1 cellular context compared by ENCODE assay signal in the genomic region with DNA sequence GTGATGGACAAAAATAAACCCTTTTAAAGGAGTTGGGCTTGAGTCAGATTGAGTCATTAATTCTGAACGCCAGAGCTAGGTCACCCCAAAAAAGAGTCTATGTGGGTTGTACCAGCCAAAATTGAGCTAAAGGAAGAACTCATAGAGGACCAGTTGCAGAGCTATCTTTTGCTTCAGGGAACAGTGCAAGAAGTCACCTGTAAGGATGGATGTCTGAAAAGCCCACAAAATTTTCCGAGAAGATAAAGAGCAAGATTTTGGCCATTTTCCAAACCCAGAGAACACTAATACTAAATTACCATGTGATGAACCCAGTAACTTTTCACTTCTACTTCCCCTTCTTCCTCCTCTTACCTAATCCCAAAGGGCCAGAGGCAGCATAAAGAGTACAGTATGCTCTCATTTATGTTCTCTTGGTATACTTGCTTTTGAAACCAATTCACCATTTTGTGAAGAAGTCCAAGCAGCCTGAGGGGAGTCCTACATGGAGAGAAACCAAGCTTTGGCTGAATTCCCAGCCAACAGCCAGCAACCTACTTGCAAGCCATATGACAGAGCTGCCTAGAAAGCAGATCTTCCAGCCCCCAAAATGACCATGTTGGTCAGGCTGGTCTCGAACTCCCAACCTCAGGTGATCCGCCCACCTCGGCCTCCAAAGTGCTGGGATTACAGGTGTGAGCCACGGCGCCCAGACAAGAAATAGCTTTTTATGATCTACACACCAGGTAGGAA.
TF ChIP-seq lines count a peak whose summit lies in the region.

No MANE protein-coding gene starts in this region.

TF ChIP-seq in GM12878, 131 proteins besides CTCF, POLR2A, EP300 and RAD21 (continued from another document and continues in another):
- TF ChIP-seq FOXM1 (IDR thresholded peaks at IDR 0.05; ENCODE audit: low read depth, low read length) (no peak), EZH2 (IDR thresholded peaks at IDR 0.05; ENCODE audit: borderline replicate concordance, control insufficient read depth, low read depth, low read length) (no peak), POLR2AphosphoS2 (IDR thresholded peaks at IDR 0.05; ENCODE audit: low read depth, low read length) (no peak), BACH1 (IDR thresholded peaks at IDR 0.05; ENCODE audit: borderline replicate concordance) (peak; percentile 47; the same call in 1 of the 2 replicates), MTA3 (IDR thresholded peaks at IDR 0.05; ENCODE audit: borderline replicate concordance, low read length) (no peak), GABPA (IDR thresholded peaks at IDR 0.05; ENCODE audit: low read depth) (no peak), WRNIP1 (IDR thresholded peaks at IDR 0.05; ENCODE audit: borderline replicate concordance, low read depth, low read length) (no peak), ZNF274 (IDR thresholded peaks at IDR 0.05; ENCODE audit: insufficient read depth, insufficient read length) (no peak), EGR1 (IDR thresholded peaks at IDR 0.05; ENCODE audit: borderline replicate concordance in 1 of 2, low read depth in 2 of 2, low read length in 2 of 2) (no peak), MXI1 (IDR thresholded peaks at IDR 0.05; ENCODE audit: low read depth, low read length) (peak; percentile 15; the same call in 1 of the 2 replicates), PAX8 (IDR thresholded peaks at IDR 0.05) (0 out of 2 replicates have a peak, but pooled peaks have one; percentile 19), HDAC6 (IDR thresholded peaks at IDR 0.05; ENCODE audit: unreplicated experiment) (no peak), STAT3 (IDR thresholded peaks at IDR 0.05; ENCODE audit: low read depth, low read length) (no peak; the same call in 1 of the 2 replicates), SREBF2 (IDR thresholded peaks at IDR 0.05; ENCODE audit: low read length) (no peak), GATAD2B (conservative IDR thresholded peaks at IDR 0.05; ENCODE audit: low read depth) (0 out of 2 replicates have a peak, but pooled peaks have one; percentile 57), ZBED1 (IDR thresholded peaks at IDR 0.05; ENCODE audit: borderline replicate concordance) (no peak), MEF2A (IDR thresholded peaks at IDR 0.05; ENCODE audit: insufficient read depth, low read depth, low read length) (no peak), TCF12 (IDR thresholded peaks at IDR 0.05; ENCODE audit: low read depth, low read length) (no peak), FOXK2 (IDR thresholded peaks at IDR 0.05) (no peak), ATF7 (IDR thresholded peaks at IDR 0.05; ENCODE audit: low read depth) (peak; percentile 85), NFXL1 (IDR thresholded peaks at IDR 0.05; ENCODE audit: borderline replicate concordance) (no peak), MYB (IDR thresholded peaks at IDR 0.05; ENCODE audit: borderline replicate concordance, low read depth, low read length) (no peak), KLF5 (IDR thresholded peaks at IDR 0.05; ENCODE audit: partially characterized antibody) (no peak), TARDBP (IDR thresholded peaks at IDR 0.05; ENCODE audit: borderline replicate concordance) (no peak), CEBPB (IDR thresholded peaks at IDR 0.05; ENCODE audit: borderline replicate concordance in 1 of 2, low read depth in 2 of 2, low read length in 2 of 2) (no peak), SMC3 (IDR thresholded peaks at IDR 0.05; ENCODE audit: borderline replicate concordance, low read length) (peak; percentile 13; the same call in 1 of the 2 replicates), BHLHE40 (IDR thresholded peaks at IDR 0.05; ENCODE audit: borderline replicate concordance in 1 of 2, low read depth in 2 of 2, low read length in 1 of 2) (peak; percentile 19 to 55; a peak in 3 of 4 replicates), RB1 (IDR thresholded peaks at IDR 0.05; ENCODE audit: borderline replicate concordance) (no peak), NR2F1 (conservative IDR thresholded peaks at IDR 0.05) (0 out of 2 replicates have a peak, but pooled peaks have one; percentile 53), NBN (IDR thresholded peaks at IDR 0.05) (peak; percentile 62; the same call in 1 of the 2 replicates), NRF1 (conservative IDR thresholded peaks at IDR 0.05; ENCODE audit: low read depth, low read length) (no peak), CBX5 (IDR thresholded peaks at IDR 0.05; ENCODE audit: low read depth) (no peak), NFIC (IDR thresholded peaks at IDR 0.05; ENCODE audit: low read depth, low read length) (no peak), SUPT20H (IDR thresholded peaks at IDR 0.05; ENCODE audit: borderline replicate concordance, control insufficient read depth, low read depth, low read length) (no peak), CBX3 (IDR thresholded peaks at IDR 0.05; ENCODE audit: borderline replicate concordance, low read depth) (no peak), POLR2AphosphoS5 (IDR thresholded peaks at IDR 0.05; ENCODE audit: low read length) (no peak), NR2C1 (IDR thresholded peaks at IDR 0.05) (no peak), CHD2 (IDR thresholded peaks at IDR 0.05; ENCODE audit: borderline replicate concordance, low read depth, low read length) (no peak)
- TF ChIP-seq, protein P1, sequence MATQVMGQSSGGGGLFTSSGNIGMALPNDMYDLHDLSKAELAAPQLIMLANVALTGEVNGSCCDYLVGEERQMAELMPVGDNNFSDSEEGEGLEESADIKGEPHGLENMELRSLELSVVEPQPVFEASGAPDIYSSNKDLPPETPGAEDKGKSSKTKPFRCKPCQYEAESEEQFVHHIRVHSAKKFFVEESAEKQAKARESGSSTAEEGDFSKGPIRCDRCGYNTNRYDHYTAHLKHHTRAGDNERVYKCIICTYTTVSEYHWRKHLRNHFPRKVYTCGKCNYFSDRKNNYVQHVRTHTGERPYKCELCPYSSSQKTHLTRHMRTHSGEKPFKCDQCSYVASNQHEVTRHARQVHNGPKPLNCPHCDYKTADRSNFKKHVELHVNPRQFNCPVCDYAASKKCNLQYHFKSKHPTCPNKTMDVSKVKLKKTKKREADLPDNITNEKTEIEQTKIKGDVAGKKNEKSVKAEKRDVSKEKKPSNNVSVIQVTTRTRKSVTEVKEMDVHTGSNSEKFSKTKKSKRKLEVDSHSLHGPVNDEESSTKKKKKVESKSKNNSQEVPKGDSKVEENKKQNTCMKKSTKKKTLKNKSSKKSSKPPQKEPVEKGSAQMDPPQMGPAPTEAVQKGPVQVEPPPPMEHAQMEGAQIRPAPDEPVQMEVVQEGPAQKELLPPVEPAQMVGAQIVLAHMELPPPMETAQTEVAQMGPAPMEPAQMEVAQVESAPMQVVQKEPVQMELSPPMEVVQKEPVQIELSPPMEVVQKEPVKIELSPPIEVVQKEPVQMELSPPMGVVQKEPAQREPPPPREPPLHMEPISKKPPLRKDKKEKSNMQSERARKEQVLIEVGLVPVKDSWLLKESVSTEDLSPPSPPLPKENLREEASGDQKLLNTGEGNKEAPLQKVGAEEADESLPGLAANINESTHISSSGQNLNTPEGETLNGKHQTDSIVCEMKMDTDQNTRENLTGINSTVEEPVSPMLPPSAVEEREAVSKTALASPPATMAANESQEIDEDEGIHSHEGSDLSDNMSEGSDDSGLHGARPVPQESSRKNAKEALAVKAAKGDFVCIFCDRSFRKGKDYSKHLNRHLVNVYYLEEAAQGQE (IDR thresholded peaks at IDR 0.05; ENCODE audit: low read depth, low read length), result no peak
- TF ChIP-seq, protein P2, sequence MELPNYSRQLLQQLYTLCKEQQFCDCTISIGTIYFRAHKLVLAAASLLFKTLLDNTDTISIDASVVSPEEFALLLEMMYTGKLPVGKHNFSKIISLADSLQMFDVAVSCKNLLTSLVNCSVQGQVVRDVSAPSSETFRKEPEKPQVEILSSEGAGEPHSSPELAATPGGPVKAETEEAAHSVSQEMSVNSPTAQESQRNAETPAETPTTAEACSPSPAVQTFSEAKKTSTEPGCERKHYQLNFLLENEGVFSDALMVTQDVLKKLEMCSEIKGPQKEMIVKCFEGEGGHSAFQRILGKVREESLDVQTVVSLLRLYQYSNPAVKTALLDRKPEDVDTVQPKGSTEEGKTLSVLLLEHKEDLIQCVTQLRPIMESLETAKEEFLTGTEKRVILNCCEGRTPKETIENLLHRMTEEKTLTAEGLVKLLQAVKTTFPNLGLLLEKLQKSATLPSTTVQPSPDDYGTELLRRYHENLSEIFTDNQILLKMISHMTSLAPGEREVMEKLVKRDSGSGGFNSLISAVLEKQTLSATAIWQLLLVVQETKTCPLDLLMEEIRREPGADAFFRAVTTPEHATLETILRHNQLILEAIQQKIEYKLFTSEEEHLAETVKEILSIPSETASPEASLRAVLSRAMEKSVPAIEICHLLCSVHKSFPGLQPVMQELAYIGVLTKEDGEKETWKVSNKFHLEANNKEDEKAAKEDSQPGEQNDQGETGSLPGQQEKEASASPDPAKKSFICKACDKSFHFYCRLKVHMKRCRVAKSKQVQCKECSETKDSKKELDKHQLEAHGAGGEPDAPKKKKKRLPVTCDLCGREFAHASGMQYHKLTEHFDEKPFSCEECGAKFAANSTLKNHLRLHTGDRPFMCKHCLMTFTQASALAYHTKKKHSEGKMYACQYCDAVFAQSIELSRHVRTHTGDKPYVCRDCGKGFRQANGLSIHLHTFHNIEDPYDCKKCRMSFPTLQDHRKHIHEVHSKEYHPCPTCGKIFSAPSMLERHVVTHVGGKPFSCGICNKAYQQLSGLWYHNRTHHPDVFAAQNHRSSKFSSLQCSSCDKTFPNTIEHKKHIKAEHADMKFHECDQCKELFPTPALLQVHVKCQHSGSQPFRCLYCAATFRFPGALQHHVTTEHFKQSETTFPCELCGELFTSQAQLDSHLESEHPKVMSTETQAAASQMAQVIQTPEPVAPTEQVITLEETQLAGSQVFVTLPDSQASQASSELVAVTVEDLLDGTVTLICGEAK (IDR thresholded peaks at IDR 0.05; ENCODE audit: borderline replicate concordance), result no peak
- TF ChIP-seq, protein P3, sequence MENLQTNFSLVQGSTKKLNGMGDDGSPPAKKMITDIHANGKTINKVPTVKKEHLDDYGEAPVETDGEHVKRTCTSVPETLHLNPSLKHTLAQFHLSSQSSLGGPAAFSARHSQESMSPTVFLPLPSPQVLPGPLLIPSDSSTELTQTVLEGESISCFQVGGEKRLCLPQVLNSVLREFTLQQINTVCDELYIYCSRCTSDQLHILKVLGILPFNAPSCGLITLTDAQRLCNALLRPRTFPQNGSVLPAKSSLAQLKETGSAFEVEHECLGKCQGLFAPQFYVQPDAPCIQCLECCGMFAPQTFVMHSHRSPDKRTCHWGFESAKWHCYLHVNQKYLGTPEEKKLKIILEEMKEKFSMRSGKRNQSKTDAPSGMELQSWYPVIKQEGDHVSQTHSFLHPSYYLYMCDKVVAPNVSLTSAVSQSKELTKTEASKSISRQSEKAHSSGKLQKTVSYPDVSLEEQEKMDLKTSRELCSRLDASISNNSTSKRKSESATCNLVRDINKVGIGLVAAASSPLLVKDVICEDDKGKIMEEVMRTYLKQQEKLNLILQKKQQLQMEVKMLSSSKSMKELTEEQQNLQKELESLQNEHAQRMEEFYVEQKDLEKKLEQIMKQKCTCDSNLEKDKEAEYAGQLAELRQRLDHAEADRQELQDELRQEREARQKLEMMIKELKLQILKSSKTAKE (IDR thresholded peaks at IDR 0.05; ENCODE audit: low read depth, poor library complexity, severe bottlenecking), result peak; percentile 83
- TF ChIP-seq, protein P4, sequence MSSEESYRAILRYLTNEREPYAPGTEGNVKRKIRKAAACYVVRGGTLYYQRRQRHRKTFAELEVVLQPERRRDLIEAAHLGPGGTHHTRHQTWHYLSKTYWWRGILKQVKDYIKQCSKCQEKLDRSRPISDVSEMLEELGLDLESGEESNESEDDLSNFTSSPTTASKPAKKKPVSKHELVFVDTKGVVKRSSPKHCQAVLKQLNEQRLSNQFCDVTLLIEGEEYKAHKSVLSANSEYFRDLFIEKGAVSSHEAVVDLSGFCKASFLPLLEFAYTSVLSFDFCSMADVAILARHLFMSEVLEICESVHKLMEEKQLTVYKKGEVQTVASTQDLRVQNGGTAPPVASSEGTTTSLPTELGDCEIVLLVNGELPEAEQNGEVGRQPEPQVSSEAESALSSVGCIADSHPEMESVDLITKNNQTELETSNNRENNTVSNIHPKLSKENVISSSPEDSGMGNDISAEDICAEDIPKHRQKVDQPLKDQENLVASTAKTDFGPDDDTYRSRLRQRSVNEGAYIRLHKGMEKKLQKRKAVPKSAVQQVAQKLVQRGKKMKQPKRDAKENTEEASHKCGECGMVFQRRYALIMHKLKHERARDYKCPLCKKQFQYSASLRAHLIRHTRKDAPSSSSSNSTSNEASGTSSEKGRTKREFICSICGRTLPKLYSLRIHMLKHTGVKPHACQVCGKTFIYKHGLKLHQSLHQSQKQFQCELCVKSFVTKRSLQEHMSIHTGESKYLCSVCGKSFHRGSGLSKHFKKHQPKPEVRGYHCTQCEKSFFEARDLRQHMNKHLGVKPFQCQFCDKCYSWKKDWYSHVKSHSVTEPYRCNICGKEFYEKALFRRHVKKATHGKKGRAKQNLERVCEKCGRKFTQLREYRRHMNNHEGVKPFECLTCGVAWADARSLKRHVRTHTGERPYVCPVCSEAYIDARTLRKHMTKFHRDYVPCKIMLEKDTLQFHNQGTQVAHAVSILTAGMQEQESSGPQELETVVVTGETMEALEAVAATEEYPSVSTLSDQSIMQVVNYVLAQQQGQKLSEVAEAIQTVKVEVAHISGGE (CRISPR knock-in tag; IDR thresholded peaks at IDR 0.05), result no peak
- TF ChIP-seq, protein P5, sequence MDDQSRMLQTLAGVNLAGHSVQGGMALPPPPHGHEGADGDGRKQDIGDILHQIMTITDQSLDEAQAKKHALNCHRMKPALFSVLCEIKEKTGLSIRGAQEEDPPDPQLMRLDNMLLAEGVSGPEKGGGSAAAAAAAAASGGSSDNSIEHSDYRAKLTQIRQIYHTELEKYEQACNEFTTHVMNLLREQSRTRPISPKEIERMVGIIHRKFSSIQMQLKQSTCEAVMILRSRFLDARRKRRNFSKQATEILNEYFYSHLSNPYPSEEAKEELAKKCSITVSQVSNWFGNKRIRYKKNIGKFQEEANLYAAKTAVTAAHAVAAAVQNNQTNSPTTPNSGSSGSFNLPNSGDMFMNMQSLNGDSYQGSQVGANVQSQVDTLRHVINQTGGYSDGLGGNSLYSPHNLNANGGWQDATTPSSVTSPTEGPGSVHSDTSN (IDR thresholded peaks at IDR 0.05; ENCODE audit: insufficient replicate concordance, low read depth, low read length), result no peak
- TF ChIP-seq, protein P6, sequence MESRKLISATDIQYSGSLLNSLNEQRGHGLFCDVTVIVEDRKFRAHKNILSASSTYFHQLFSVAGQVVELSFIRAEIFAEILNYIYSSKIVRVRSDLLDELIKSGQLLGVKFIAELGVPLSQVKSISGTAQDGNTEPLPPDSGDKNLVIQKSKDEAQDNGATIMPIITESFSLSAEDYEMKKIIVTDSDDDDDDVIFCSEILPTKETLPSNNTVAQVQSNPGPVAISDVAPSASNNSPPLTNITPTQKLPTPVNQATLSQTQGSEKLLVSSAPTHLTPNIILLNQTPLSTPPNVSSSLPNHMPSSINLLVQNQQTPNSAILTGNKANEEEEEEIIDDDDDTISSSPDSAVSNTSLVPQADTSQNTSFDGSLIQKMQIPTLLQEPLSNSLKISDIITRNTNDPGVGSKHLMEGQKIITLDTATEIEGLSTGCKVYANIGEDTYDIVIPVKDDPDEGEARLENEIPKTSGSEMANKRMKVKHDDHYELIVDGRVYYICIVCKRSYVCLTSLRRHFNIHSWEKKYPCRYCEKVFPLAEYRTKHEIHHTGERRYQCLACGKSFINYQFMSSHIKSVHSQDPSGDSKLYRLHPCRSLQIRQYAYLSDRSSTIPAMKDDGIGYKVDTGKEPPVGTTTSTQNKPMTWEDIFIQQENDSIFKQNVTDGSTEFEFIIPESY (IDR thresholded peaks at IDR 0.05), result no peak
